In the genomic region with DNA sequence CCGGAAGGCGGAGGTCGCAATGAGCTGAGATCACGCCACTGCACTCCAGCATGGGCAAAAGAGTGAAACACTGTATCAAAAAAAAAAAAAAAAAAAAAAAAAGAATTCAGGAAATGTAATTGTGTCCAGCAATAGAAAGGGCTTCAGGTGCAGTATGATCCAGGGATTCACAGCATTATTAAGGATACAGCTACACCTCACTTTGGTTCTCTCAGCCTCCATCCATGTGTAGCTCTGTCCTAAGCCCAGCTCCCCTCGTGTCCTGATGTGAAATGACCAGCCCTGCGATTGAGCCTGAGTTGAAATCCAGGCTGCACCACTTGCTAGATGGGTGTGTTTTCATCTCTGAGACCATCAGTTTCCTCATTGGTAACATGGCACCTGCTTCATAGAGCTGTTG, we compare ENCODE assay signal across 14 cellular contexts. TPM values are rescaled to one million over a fixed set of nuclear protein-coding genes. Genes with fewer than 3 reads are reported as not detected.
"Had no signal": no experiment of that assay in that cellular context is flagged by ENCODE, and none has a peak within 500 bp of the region (broad histone marks: within the 10 kb centered on the region; RNA-seq: fewer than 3 reads in every experiment).

No MANE protein-coding gene starts in this region.

- DNase-seq: amniotic stem cell, esophagus squamous epithelium, foreskin fibroblast, left colon, midbrain, SHP77 treated with DMSO at 0.1 percent for 48 hours, T1000 had no signal

- H3K4me2 ChIP-seq: smooth muscle cell had no signal

- H3K27me3 Mint-ChIP-seq: activated CD4-positive, alpha-beta T cell treated with anti-CD3 and anti-CD28 coated beads for 36 hours had no signal

- H3K27ac ChIP-seq: esophagus squamous epithelium, right atrium auricular region had no signal

- H3K27me3 ChIP-seq: right atrium auricular region had no signal

- H3K4me3 ChIP-seq: esophagus squamous epithelium, lung, right atrium auricular region, smooth muscle cell had no signal

- H3K9me3 ChIP-seq: esophagus squamous epithelium, right atrium auricular region had no signal

- H3K36me3 ChIP-seq: esophagus squamous epithelium, right atrium auricular region had no signal

- H3K4me3 Mint-ChIP-seq: activated CD4-positive, alpha-beta T cell treated with anti-CD3 and anti-CD28 coated beads for 36 hours had no signal

- ATAC-seq: left colon had no signal

RNA-seq across cellular contexts. Expression of gene SLC5A10, which starts 3.0 kb away (rescaled TPM):
- total RNA-seq: activated CD4-positive, alpha-beta T cell treated with anti-CD3 and anti-CD28 coated beads for 36 hours; dermis microvascular lymphatic vessel endothelial cell; smooth muscle cell; temporal lobe; ureter had no signal
